ENCODE assay signal across 19 cellular contexts in genomic region chr18:63570721-63571120, GRCh38. TPM values are rescaled to one million over a fixed set of nuclear protein-coding genes. Genes with fewer than 3 reads are reported as not detected.
DNase-seq lines count a peak whose midpoint lies in the region; ATAC-seq, FAIRE-seq and TF ChIP-seq lines count a peak whose summit lies in the region.
"Had no signal": no experiment of that assay in that cellular context is flagged by ENCODE, and none has a peak within 500 bp of the region (broad histone marks: within the 10 kb centered on the region; RNA-seq: fewer than 3 reads in every experiment).

No MANE protein-coding gene starts in this region.

- H3K4me1 Mint-ChIP-seq in natural killer cell treated with Interleukin-12 subunit alpha and Interleukin-12 subunit beta and Interleukin-15 and Interleukin-18, amount 100 ng/mL, for 72 hours (ENCODE audit: low read depth in 2 of 2), result no peaks in the 10 kb centered on the region
- H3K4me1 Mint-ChIP-seq: CD8-positive, alpha-beta memory T cell had no signal

- H3K4me3 Mint-ChIP-seq in natural killer cell treated with Interleukin-12 subunit alpha and Interleukin-12 subunit beta and Interleukin-15 and Interleukin-18, amount 100 ng/mL, for 72 hours, result no peak overlapping the region
- H3K4me3 Mint-ChIP-seq: CD8-positive, alpha-beta memory T cell; H9 had no signal

- peak; percentile 26 for ATAC-seq in sciatic nerve
- ATAC-seq in GM18517 (IDR thresholded peaks at IDR 0.05; ENCODE audit: unreplicated experiment), result no peak
- ATAC-seq in HG03469 (IDR thresholded peaks at IDR 0.05; ENCODE audit: unreplicated experiment), result no peak
- no peak for ATAC-seq in natural killer cell treated with Interleukin-12 subunit alpha and Interleukin-12 subunit beta and Interleukin-15 and Interleukin-18, amount 100 ng/mL, for 72 hours
- ATAC-seq in GM21737 (IDR thresholded peaks at IDR 0.05; ENCODE audit: unreplicated experiment), result no peak
- ATAC-seq: A549, HepG2 had no signal

- no peak overlapping the region for H3K27ac Mint-ChIP-seq in natural killer cell treated with Interleukin-12 subunit alpha and Interleukin-12 subunit beta and Interleukin-15 and Interleukin-18, amount 100 ng/mL, for 72 hours
- H3K27ac Mint-ChIP-seq: CD8-positive, alpha-beta memory T cell; H9 had no signal

- TF ChIP-seq CTCF in fibroblast of villous mesenchyme (IDR thresholded peaks at IDR 0.05; ENCODE audit: insufficient read depth, low read depth, low read length), result no peak

- H3K36me3 Mint-ChIP-seq in natural killer cell treated with Interleukin-12 subunit alpha and Interleukin-12 subunit beta and Interleukin-15 and Interleukin-18, amount 100 ng/mL, for 72 hours, result no peaks in the 10 kb centered on the region
- H3K36me3 Mint-ChIP-seq: CD8-positive, alpha-beta memory T cell had no signal

- H3K9me3 Mint-ChIP-seq in natural killer cell treated with Interleukin-12 subunit alpha and Interleukin-12 subunit beta and Interleukin-15 and Interleukin-18, amount 100 ng/mL, for 72 hours, result no peaks in the 10 kb centered on the region
- H3K9me3 Mint-ChIP-seq: H9 had no signal

- H3K27me3 Mint-ChIP-seq in natural killer cell treated with Interleukin-12 subunit alpha and Interleukin-12 subunit beta and Interleukin-15 and Interleukin-18, amount 100 ng/mL, for 72 hours, result peaks cover 28 to 42% of the 10 kb centered on the region in 2 donors

- no peak overlapping the region for H3K4me3 ChIP-seq in fibroblast of villous mesenchyme (ENCODE audit: low read depth, low read length)
- H3K4me3 ChIP-seq: A549, BLaER1 had no signal

- DNase-seq in GM03348 (ENCODE audit: low spot score), result peak; percentile 10
- peak; percentile 48 for DNase-seq in fibroblast of villous mesenchyme (ENCODE audit: low read depth)
- no peak for DNase-seq in sciatic nerve (ENCODE audit: low spot score)
- no peak for DNase-seq in natural killer cell treated with Interleukin-12 subunit alpha and Interleukin-12 subunit beta and Interleukin-15 and Interleukin-18, amount 100 ng/mL, for 72 hours (ENCODE audit: low spot score)
- DNase-seq: AML-193; Caco-2; CD8-positive, alpha-beta memory T cell; DND-41; GDM1; GOT3; H9 had no signal

- peak; percentile 84 for FAIRE-seq in endometrium (lab: Jason Lieb, UNC)
- FAIRE-seq: A549, HepG2, HTR-8/SVneo had no signal

- intact Hi-C loops in sciatic nerve (cut with DNase I), result no loop called here

RNA-seq across cellular contexts. Expression of gene SERPINB13, which starts 16.4 kb away (rescaled TPM):
- total RNA-seq in fibroblast of villous mesenchyme (not detected in 2 replicates), sciatic nerve (not detected)
- total RNA-seq in natural killer cell treated with Interleukin-12 subunit alpha and Interleukin-12 subunit beta and Interleukin-15 and Interleukin-18, amount 100 ng/mL, for 72 hours, result not detected
- total RNA-seq: Caco-2; CD8-positive, alpha-beta memory T cell; H9; HepG2 had no signal

RNA-seq across cellular contexts. Expression of gene SERPINB12, which starts 28.6 kb away (rescaled TPM):
- total RNA-seq in fibroblast of villous mesenchyme (not detected in 2 replicates), sciatic nerve (not detected)
- total RNA-seq in natural killer cell treated with Interleukin-12 subunit alpha and Interleukin-12 subunit beta and Interleukin-15 and Interleukin-18, amount 100 ng/mL, for 72 hours, result not detected
- total RNA-seq: Caco-2; CD8-positive, alpha-beta memory T cell; H9; HepG2 had no signal

Comparison
In these comparisons a context has a peak if more than half of its experiments do, and no peak if none do; other contexts are left out.
1. DNase-seq: peak in GM03348 (single experiment) and fibroblast of villous mesenchyme (single experiment); none in sciatic nerve (single experiment) and natural killer cell treated with Interleukin-12 subunit alpha and Interleukin-12 subunit beta and Interleukin-15 and Interleukin-18, amount 100 ng/mL, for 72 hours (single experiment).